Comparison of ENCODE assay signal across 9 cellular contexts in genomic region chr20:41365785-41366545, GRCh38.
DNase-seq lines count a peak whose midpoint lies in the region; ATAC-seq and TF ChIP-seq lines count a peak whose summit lies in the region.
"Had no signal": no experiment of that assay in that cellular context is flagged by ENCODE, and none has a peak within 500 bp of the region (broad histone marks: within the 10 kb centered on the region; RNA-seq: fewer than 3 reads in every experiment).

No MANE protein-coding gene starts in this region.

- TF ChIP-seq CTCF in VCaP (conservative IDR thresholded peaks at IDR 0.05), result no peak

- peak; percentile 35 for ATAC-seq in stimulated activated naive CD8-positive, alpha-beta T cell treated with anti-CD3 and anti-CD28 coated beads, Interleukin-15, Interleukin-2, amounts not matched to agents 100 U/mL and 50 U/mL, for 24 hours
- ATAC-seq in HG03025 (IDR thresholded peaks at IDR 0.05; ENCODE audit: low FRiP score, unreplicated experiment), result no peak

- DNase-seq in NCI-H2029 (lab: John Stamatoyannopoulos, UW) (peak; percentile 6), NCI-H2029 treated with DMSO at 0.1 percent for 48 hours (lab: John Stamatoyannopoulos, UW) (no peak), iPS-NIHi7 (ENCODE audit: extremely low spot score) (peak; percentile 46), HPDE6-E6E7 (ENCODE audit: extremely low spot score) (no peak), AG08396 (ENCODE audit: low spot score) (no peak)
- DNase-seq in stimulated activated naive CD8-positive, alpha-beta T cell treated with anti-CD3 and anti-CD28 coated beads, Interleukin-15, Interleukin-2, amounts not matched to agents 100 U/mL and 50 U/mL, for 24 hours, result no peak
- DNase-seq: stimulated activated CD4-positive, alpha-beta T cell treated with anti-CD3 and anti-CD28 coated beads, Interleukin-4, amount 100 ng/mL, for 24 hours had no signal

- H3K27ac ChIP-seq in VCaP, result peak overlapping the region; percentile 24; the same call in 1 of the 2 replicates

Comparison
In these comparisons a context has a peak if more than half of its experiments do, and no peak if none do; other contexts are left out.
1. DNase-seq: peak in NCI-H2029 (single experiment) and iPS-NIHi7 (single experiment); none in NCI-H2029 treated with DMSO at 0.1 percent for 48 hours (single experiment), stimulated activated naive CD8-positive, alpha-beta T cell treated with anti-CD3 and anti-CD28 coated beads, Interleukin-15, Interleukin-2, amounts not matched to agents 100 U/mL and 50 U/mL, for 24 hours (single experiment), HPDE6-E6E7 (single experiment) and AG08396 (single experiment).